Comparison of ENCODE assay signal across 1 cellular context in the genomic region with DNA sequence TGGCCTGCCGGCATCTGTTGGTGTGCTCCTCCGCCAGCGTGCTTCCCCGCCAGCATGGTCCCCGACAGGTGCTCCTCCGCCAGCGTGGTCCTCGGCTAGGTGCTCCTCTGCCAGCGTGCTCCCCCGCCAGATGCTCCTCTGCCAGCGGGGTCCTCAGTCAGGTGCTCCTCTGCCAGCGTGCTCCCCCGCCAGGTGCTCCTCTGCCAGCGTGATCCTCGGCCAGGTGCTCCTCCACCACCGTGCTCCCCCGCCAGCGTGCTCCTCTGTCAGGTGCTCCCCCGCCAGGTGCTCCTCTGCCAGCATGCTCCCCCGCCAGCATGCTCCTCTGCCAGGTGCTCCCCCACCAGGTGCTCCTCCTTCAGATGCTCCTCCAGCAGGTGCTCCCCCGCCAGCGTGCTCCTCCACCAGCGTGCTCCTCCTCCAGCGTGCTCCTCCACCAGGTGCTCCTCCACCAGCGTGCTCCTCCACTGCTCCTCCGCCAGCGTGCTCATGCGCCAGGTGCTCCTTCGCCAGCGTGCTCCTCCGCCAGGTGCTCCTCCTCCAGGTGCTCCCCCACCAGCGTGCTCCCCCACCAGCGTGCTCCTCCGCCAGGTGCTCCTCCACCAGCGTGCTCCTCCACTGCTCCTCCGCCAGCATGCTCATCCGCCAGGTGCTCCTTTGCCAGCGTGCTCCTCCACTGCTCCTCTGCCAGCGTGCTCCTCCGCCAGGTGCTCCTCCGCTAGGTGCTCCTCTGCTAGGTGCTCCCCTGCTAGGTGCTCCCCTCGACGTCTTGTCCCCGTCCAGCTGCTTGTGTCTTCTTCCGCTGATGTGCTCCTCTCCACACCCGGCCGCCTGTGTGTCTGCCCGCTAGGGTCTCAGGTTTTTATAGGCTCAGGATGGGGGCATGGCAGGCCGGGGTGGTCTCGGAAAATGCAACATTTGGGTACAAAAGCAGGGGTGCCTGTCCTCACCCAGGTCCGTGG.
TF ChIP-seq lines count a peak whose summit lies in the region.

No MANE protein-coding gene starts in this region.

TF ChIP-seq in K562, 482 proteins besides CTCF, POLR2A, EP300 and RAD21 (continued from another document):
- TF ChIP-seq ZNF263 (CRISPR knock-in tag; IDR thresholded peaks at IDR 0.05; ENCODE audit: borderline replicate concordance) (peak; percentile 98), ZBTB33 (CRISPR knock-in tag; IDR thresholded peaks at IDR 0.05) (peak; percentile 88)
TF ChIP-seq in K562: peak in this region for 2.
